8 cellular contexts compared by ENCODE assay signal in the genomic region with DNA sequence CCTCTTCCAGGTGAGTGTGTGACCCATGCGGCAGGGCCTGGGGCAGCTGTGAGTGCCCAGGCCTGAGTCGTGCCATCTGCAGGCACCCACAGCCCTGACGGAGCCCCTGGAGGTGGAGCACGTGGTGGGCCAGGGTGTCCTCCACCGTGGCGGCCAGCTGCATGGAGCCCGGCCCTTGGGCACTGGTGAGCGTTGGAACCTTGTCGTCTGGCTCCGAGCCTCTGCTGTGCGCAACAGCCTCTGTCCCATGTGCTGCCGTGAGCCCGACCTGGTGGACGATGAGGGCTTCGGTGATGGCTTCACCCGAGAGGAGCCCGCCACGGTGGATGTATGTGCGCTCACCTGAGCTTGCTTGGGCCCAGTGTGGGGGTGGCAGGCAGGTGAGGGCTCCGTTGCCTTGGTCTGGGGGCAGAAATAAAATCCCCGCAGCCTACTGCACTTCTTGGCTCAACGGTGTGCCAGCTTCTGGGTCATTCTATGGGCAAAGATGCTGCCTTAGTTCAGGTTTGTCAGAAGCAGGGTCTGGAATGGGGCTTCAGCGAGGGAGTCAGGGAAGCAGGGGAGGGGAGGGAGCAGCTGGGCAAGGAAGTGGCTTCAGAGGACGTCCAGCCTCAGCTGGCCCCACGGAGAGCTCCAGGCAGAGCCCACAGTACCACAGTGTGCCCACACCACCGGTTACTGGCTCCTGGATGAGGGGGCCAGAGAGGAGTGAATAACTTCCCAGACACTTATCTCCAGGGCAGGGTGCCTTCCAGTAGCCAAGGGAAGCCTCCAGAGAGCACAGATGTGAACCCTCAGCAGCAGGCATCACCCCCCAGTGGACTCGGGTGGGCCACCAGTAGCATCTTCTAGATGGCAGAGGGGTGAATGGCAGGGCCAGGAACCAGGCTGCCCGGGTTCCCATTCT. TPM values are rescaled to one million over a fixed set of nuclear protein-coding genes. Genes with fewer than 3 reads are reported as not detected.
A peak's percentile ranks its signal among the peaks of the same experiment; 100 is the strongest.
DNase-seq lines count a peak whose midpoint lies in the region; ATAC-seq, FAIRE-seq and TF ChIP-seq lines count a peak whose summit lies in the region.

No MANE protein-coding gene starts in this region.

- in situ Hi-C loops in ACHN (cut with HindIII; ENCODE audit: low pct_ligation_motif_present, low pct_unique_long_range_greater_than_20kb, low sequenced_read_pairs): no loop called here

- H3K27me3 ChIP-seq in thymus (ENCODE audit: control insufficient read depth, insufficient read depth): no peaks in the 10 kb centered on the region

- H3K9ac ChIP-seq in kidney (ENCODE audit: low read length in 2 of 2): peak overlapping the region in 1 of 2 donors; percentile 73

- CTCF ChIA-PET in activated CD8-positive, alpha-beta memory T cell treated with anti-CD3 and anti-CD28 coated beads, Interleukin-2, amount 10 ng/mL, durations not matched to agents 7 days and 5 days (lab: Charles Lee): interaction anchor here (0.5 to 2.4 kb wide), 3 partner anchors 15 to 259 kb away, joined by 3 to 12 read pairs (median 3); no protein-coding TSS in a partner anchor

- H3K4me3 Mint-ChIP-seq in activated CD8-positive, alpha-beta memory T cell treated with anti-CD3 and anti-CD28 coated beads, Interleukin-2, amount 10 ng/mL, durations not matched to agents 7 days and 5 days: peak overlapping the region; percentile 91
- H3K4me3 Mint-ChIP-seq in activated naive CD8-positive, alpha-beta T cell treated with anti-CD3 and anti-CD28 coated beads, Interleukin-2, amount 10 ng/mL, durations not matched to agents 7 days and 5 days: peak overlapping the region; percentile 93

- H3K36me3 ChIP-seq in kidney (ENCODE audit: control insufficient read depth in 1 of 2, insufficient read depth in 2 of 2, low read length in 2 of 2) (peaks cover 3 to 7% of the 10 kb centered on the region in 2 donors), thymus (ENCODE audit: control insufficient read depth, insufficient read depth) (peaks cover 32% of the 10 kb centered on the region)

- no peak for FAIRE-seq in kidney (lab: Jason Lieb, UNC)

- H3K4me1 Mint-ChIP-seq in activated CD8-positive, alpha-beta memory T cell treated with anti-CD3 and anti-CD28 coated beads, Interleukin-2, amount 10 ng/mL, durations not matched to agents 7 days and 5 days: peaks cover 59% of the 10 kb centered on the region
- H3K4me1 Mint-ChIP-seq in activated naive CD8-positive, alpha-beta T cell treated with anti-CD3 and anti-CD28 coated beads, Interleukin-2, amount 10 ng/mL, durations not matched to agents 7 days and 5 days: peaks cover 40% of the 10 kb centered on the region

- POLR2A ChIA-PET in activated naive CD8-positive, alpha-beta T cell treated with anti-CD3 and anti-CD28 coated beads, Interleukin-2, amount 10 ng/mL, durations not matched to agents 7 days and 5 days (lab: Charles Lee): interaction anchor here (0.7 to 2.9 kb wide), 6 partner anchors 12 to 386 kb away, joined by 3 to 14 read pairs (median 5); partner anchors contain the start of genes ABCB9, MPHOSPH9, MTRFR and SBNO1

- no peak for TF ChIP-seq CTCF in kidney (IDR thresholded peaks at IDR 0.05; ENCODE audit: borderline replicate concordance, extremely low read depth, insufficient read depth)

- H3K27me3 Mint-ChIP-seq in activated CD8-positive, alpha-beta memory T cell treated with anti-CD3 and anti-CD28 coated beads, Interleukin-2, amount 10 ng/mL, durations not matched to agents 7 days and 5 days: no peaks in the 10 kb centered on the region
- H3K27me3 Mint-ChIP-seq in activated naive CD8-positive, alpha-beta T cell treated with anti-CD3 and anti-CD28 coated beads, Interleukin-2, amount 10 ng/mL, durations not matched to agents 7 days and 5 days: no peaks in the 10 kb centered on the region

- H3K9me3 Mint-ChIP-seq in activated CD8-positive, alpha-beta memory T cell treated with anti-CD3 and anti-CD28 coated beads, Interleukin-2, amount 10 ng/mL, durations not matched to agents 7 days and 5 days (ENCODE audit: low read depth): no peaks in the 10 kb centered on the region
- no peaks in the 10 kb centered on the region for H3K9me3 Mint-ChIP-seq in activated naive CD8-positive, alpha-beta T cell treated with anti-CD3 and anti-CD28 coated beads, Interleukin-2, amount 10 ng/mL, durations not matched to agents 7 days and 5 days

- H3K36me3 Mint-ChIP-seq in activated CD8-positive, alpha-beta memory T cell treated with anti-CD3 and anti-CD28 coated beads, Interleukin-2, amount 10 ng/mL, durations not matched to agents 7 days and 5 days: peaks cover 6% of the 10 kb centered on the region
- peaks cover 5% of the 10 kb centered on the region for H3K36me3 Mint-ChIP-seq in activated naive CD8-positive, alpha-beta T cell treated with anti-CD3 and anti-CD28 coated beads, Interleukin-2, amount 10 ng/mL, durations not matched to agents 7 days and 5 days

- ATAC-seq in activated CD8-positive, alpha-beta memory T cell treated with anti-CD3 and anti-CD28 coated beads, Interleukin-2, amount 10 ng/mL, durations not matched to agents 7 days and 5 days: no peak
- ATAC-seq in activated naive CD8-positive, alpha-beta T cell treated with anti-CD3 and anti-CD28 coated beads, Interleukin-2, amount 10 ng/mL, durations not matched to agents 7 days and 5 days (ENCODE audit: low read depth): no peak

- peak overlapping the region; percentile 61 to 77 for H3K4me3 ChIP-seq in kidney (ENCODE audit: low read length in 2 of 2)
- peak overlapping the region; percentile 93 for H3K4me3 ChIP-seq in thymus (ENCODE audit: low read length)

- H3K9me3 ChIP-seq in kidney (ENCODE audit: control insufficient read depth in 1 of 2, low read length in 2 of 2) (no peaks in the 10 kb centered on the region), thymus (ENCODE audit: control insufficient read depth) (no peaks in the 10 kb centered on the region)

- intact Hi-C loops in kidney (cut with DNase I): no loop called here

- H3K27ac Mint-ChIP-seq in activated CD8-positive, alpha-beta memory T cell treated with anti-CD3 and anti-CD28 coated beads, Interleukin-2, amount 10 ng/mL, durations not matched to agents 7 days and 5 days: peak overlapping the region; percentile 86
- peak overlapping the region; percentile 88 for H3K27ac Mint-ChIP-seq in activated naive CD8-positive, alpha-beta T cell treated with anti-CD3 and anti-CD28 coated beads, Interleukin-2, amount 10 ng/mL, durations not matched to agents 7 days and 5 days

- DNase-seq in activated CD8-positive, alpha-beta memory T cell treated with anti-CD3 and anti-CD28 coated beads, Interleukin-2, amount 10 ng/mL, durations not matched to agents 7 days and 5 days: no peak
- no peak for DNase-seq in activated CD8-positive, alpha-beta memory T cell treated with anti-CD3 and anti-CD28 coated beads for 24 hours
- peak; percentile 35 for DNase-seq in activated naive CD8-positive, alpha-beta T cell treated with anti-CD3 and anti-CD28 coated beads, Interleukin-2, amount 10 ng/mL, durations not matched to agents 7 days and 5 days
- DNase-seq in kidney: peak; percentile 77
- DNase-seq in NCI-H1417 (lab: John Stamatoyannopoulos, UW): no peak
- DNase-seq in ACHN: no peak
- DNase-seq in NCI-H1694 treated with DMSO at 0.1 percent for 48 hours (lab: John Stamatoyannopoulos, UW): no peak

- 89% methylated on average over 28 of the region's 28 CpGs for WGBS in thymus

- H3K4me1 ChIP-seq in kidney (ENCODE audit: control insufficient read depth in 1 of 2, insufficient read depth in 1 of 2, low read depth in 1 of 2, low read length in 2 of 2) (peaks cover 24 to 50% of the 10 kb centered on the region in 2 donors), thymus (ENCODE audit: control insufficient read depth, insufficient read depth, low read length) (peaks cover 33% of the 10 kb centered on the region)

- H3K27ac ChIP-seq in kidney (ENCODE audit: low read depth in 2 of 2, low read length in 2 of 2) (no peak overlapping the region), thymus (ENCODE audit: low read depth) (no peak overlapping the region)

RNA-seq across cellular contexts. Expression of gene ARL6IP4, which starts 1.2 kb away (rescaled TPM):
- 100 to 1,000 TPM; 169 to 216 TPM for total RNA-seq in activated CD8-positive, alpha-beta memory T cell treated with anti-CD3 and anti-CD28 coated beads, Interleukin-2, amount 10 ng/mL, durations not matched to agents 7 days and 5 days
- total RNA-seq in activated naive CD8-positive, alpha-beta T cell treated with anti-CD3 and anti-CD28 coated beads, Interleukin-2, amount 10 ng/mL, durations not matched to agents 7 days and 5 days: 100 to 1,000 TPM; 204 to 211 TPM
- total RNA-seq in kidney: 168 TPM
- polyA plus RNA-seq in kidney (ENCODE audit: insufficient read depth, low read depth, low replicate concordance) (362 TPM), thymus (302 TPM)

RNA-seq across cellular contexts. Expression of gene OGFOD2, which starts 4.2 kb away (rescaled TPM):
- total RNA-seq in activated CD8-positive, alpha-beta memory T cell treated with anti-CD3 and anti-CD28 coated beads, Interleukin-2, amount 10 ng/mL, durations not matched to agents 7 days and 5 days: 10 to 100 TPM; 23.8 to 29.8 TPM
- total RNA-seq in activated naive CD8-positive, alpha-beta T cell treated with anti-CD3 and anti-CD28 coated beads, Interleukin-2, amount 10 ng/mL, durations not matched to agents 7 days and 5 days: 10 to 100 TPM; 33.8 to 35.5 TPM
- total RNA-seq in kidney: 22.9 TPM
- polyA plus RNA-seq in kidney (ENCODE audit: insufficient read depth, low read depth, low replicate concordance): 27.5 TPM
- 20.6 TPM for polyA plus RNA-seq in thymus

RNA-seq across cellular contexts. Expression of gene ABCB9, which starts 13.0 kb away (rescaled TPM):
- 1 to 10 TPM; 3.6 to 4.4 TPM for total RNA-seq in activated CD8-positive, alpha-beta memory T cell treated with anti-CD3 and anti-CD28 coated beads, Interleukin-2, amount 10 ng/mL, durations not matched to agents 7 days and 5 days
- 1 to 10 TPM; 7.0 to 9.2 TPM for total RNA-seq in activated naive CD8-positive, alpha-beta T cell treated with anti-CD3 and anti-CD28 coated beads, Interleukin-2, amount 10 ng/mL, durations not matched to agents 7 days and 5 days
- 7.6 TPM for total RNA-seq in kidney
- polyA plus RNA-seq in kidney (ENCODE audit: insufficient read depth, low read depth, low replicate concordance) (4.6 TPM), thymus (1.8 TPM)

Comparison
In these comparisons a context has a peak if more than half of its experiments do, and no peak if none do; other contexts are left out.
1. DNase-seq: peak in activated naive CD8-positive, alpha-beta T cell treated with anti-CD3 and anti-CD28 coated beads, Interleukin-2, amount 10 ng/mL, durations not matched to agents 7 days and 5 days (single experiment) and kidney (single experiment); none in activated CD8-positive, alpha-beta memory T cell treated with anti-CD3 and anti-CD28 coated beads, Interleukin-2, amount 10 ng/mL, durations not matched to agents 7 days and 5 days (single experiment), activated CD8-positive, alpha-beta memory T cell treated with anti-CD3 and anti-CD28 coated beads for 24 hours (single experiment), NCI-H1417 (0 of 3), ACHN (single experiment) and NCI-H1694 treated with DMSO at 0.1 percent for 48 hours (single experiment).